1 cellular context compared by ENCODE assay signal in the genomic region with DNA sequence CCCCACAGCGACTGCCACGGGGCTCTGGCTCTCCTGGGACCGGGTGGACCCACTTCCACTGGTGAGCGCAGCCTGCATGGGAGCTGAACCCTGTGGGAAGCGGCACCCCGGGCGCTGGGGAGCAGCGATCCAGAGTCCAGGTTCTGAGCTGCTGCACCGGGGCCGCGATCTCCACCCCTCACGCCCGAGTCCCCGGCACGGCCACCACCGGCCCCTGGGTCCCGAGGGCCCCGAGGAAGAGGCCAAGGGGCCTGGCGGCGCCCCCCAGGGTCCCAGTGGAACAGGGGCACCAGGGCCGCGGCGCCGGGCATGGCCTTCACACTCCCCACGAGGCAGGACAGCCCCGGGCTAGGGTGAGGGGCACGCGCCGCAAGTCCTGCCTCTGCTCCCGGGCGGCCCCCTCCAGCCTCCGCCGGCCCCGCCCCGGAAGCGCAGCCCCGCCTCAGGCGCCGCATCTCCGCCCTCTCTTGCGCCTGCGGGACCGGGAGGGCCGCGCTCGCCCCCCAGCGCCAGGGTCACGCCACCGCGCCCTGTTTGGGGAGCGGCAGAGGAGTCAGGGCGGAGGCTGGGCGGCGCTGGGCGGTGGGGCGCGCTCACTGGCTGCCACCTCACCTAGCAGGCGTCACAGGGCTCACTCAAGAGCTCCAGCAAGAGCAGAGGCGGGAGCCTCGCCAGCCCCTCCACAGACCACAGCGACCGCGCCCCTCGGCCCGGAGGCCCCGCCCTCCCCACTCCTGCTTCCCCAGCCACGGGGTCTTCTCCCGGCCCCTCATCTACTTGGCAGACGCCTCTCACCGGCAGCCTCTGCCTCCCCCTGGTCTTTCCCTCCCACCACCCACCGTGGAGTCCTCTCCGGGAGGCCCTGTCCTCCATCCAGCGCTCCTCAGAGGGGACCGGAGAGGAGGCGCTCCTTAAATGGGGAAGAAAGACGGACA.
TF ChIP-seq lines count a peak whose summit lies in the region.

No MANE protein-coding gene starts in this region.

TF ChIP-seq in K562, 482 proteins besides CTCF, POLR2A, EP300 and RAD21 (continued from another document and continues in another):
- TF ChIP-seq CBX3 (IDR thresholded peaks at IDR 0.05; ENCODE audit: borderline replicate concordance in 1 of 2, low read length in 2 of 2) (no peak), CHD2 (IDR thresholded peaks at IDR 0.05; ENCODE audit: low read depth, low read length) (no peak), YY1 (IDR thresholded peaks at IDR 0.05; ENCODE audit: borderline replicate concordance in 1 of 3, control insufficient read depth in 1 of 3, extremely low read depth in 1 of 3, insufficient read depth in 3 of 3, insufficient read length in 1 of 3, insufficient replicate concordance in 2 of 3, low read depth in 1 of 3, low read length in 2 of 3) (peak in 1 of 3 experiments; percentile 24), KDM5B (IDR thresholded peaks at IDR 0.05; ENCODE audit: insufficient replicate concordance, low read depth, low read length) (peak; percentile 46), SMARCC2 (IDR thresholded peaks at IDR 0.05; ENCODE audit: low read depth) (no peak), NRF1 (conservative IDR thresholded peaks at IDR 0.05 in 1 of 2, IDR thresholded peaks at IDR 0.05 in 1 of 2) (peak; percentile 85 to 87), RREB1 (CRISPR knock-in tag; IDR thresholded peaks at IDR 0.05) (no peak), CBFA2T2 (conservative IDR thresholded peaks at IDR 0.05) (no peak), ZNF124 (CRISPR knock-in tag; IDR thresholded peaks at IDR 0.05) (no peak), IRF2 (CRISPR knock-in tag; IDR thresholded peaks at IDR 0.05) (no peak), ZBTB1 (CRISPR knock-in tag; IDR thresholded peaks at IDR 0.05; ENCODE audit: borderline replicate concordance, low read depth) (no peak), ETV5 (CRISPR knock-in tag; IDR thresholded peaks at IDR 0.05; ENCODE audit: low read depth) (peak; percentile 44; the same call in 1 of the 2 replicates), FOSL1 (tag; conservative IDR thresholded peaks at IDR 0.05) (no peak), HMGXB4 (CRISPR knock-in tag; IDR thresholded peaks at IDR 0.05) (no peak), TAF9B (IDR thresholded peaks at IDR 0.05; ENCODE audit: partially characterized antibody) (no peak), ZNF778 (CRISPR knock-in tag; IDR thresholded peaks at IDR 0.05) (no peak), PHF20 (IDR thresholded peaks at IDR 0.05; ENCODE audit: partially characterized antibody) (no peak), L3MBTL2 (IDR thresholded peaks at IDR 0.05) (peak; percentile 19; the same call in 1 of the 2 replicates), ZFPM2 (CRISPR knock-in tag; IDR thresholded peaks at IDR 0.05) (no peak), RBM17 (IDR thresholded peaks at IDR 0.05; ENCODE audit: borderline replicate concordance, low read depth, low read length) (no peak), ZBTB33 (CRISPR knock-in tag; IDR thresholded peaks at IDR 0.05) (0 out of 2 replicates have a peak, but pooled peaks have one; percentile 43)
- TF ChIP-seq, protein P1, sequence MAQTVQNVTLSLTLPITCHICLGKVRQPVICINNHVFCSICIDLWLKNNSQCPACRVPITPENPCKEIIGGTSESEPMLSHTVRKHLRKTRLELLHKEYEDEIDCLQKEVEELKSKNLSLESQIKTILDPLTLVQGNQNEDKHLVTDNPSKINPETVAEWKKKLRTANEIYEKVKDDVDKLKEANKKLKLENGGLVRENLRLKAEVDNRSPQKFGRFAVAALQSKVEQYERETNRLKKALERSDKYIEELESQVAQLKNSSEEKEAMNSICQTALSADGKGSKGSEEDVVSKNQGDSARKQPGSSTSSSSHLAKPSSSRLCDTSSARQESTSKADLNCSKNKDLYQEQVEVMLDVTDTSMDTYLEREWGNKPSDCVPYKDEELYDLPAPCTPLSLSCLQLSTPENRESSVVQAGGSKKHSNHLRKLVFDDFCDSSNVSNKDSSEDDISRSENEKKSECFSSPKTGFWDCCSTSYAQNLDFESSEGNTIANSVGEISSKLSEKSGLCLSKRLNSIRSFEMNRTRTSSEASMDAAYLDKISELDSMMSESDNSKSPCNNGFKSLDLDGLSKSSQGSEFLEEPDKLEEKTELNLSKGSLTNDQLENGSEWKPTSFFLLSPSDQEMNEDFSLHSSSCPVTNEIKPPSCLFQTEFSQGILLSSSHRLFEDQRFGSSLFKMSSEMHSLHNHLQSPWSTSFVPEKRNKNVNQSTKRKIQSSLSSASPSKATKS (CRISPR knock-in tag; IDR thresholded peaks at IDR 0.05) = no peak
- TF ChIP-seq, protein P2, sequence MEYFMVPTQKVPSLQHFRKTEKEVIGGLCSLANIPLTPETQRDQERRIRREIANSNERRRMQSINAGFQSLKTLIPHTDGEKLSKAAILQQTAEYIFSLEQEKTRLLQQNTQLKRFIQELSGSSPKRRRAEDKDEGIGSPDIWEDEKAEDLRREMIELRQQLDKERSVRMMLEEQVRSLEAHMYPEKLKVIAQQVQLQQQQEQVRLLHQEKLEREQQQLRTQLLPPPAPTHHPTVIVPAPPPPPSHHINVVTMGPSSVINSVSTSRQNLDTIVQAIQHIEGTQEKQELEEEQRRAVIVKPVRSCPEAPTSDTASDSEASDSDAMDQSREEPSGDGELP (CRISPR knock-in tag; IDR thresholded peaks at IDR 0.05; ENCODE audit: borderline replicate concordance) = peak; percentile 52; the same call in 1 of the 2 replicates
- TF ChIP-seq, protein P3, sequence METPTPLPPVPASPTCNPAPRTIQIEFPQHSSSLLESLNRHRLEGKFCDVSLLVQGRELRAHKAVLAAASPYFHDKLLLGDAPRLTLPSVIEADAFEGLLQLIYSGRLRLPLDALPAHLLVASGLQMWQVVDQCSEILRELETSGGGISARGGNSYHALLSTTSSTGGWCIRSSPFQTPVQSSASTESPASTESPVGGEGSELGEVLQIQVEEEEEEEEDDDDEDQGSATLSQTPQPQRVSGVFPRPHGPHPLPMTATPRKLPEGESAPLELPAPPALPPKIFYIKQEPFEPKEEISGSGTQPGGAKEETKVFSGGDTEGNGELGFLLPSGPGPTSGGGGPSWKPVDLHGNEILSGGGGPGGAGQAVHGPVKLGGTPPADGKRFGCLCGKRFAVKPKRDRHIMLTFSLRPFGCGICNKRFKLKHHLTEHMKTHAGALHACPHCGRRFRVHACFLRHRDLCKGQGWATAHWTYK (CRISPR knock-in tag; IDR thresholded peaks at IDR 0.05) = no peak
- TF ChIP-seq, protein P4, sequence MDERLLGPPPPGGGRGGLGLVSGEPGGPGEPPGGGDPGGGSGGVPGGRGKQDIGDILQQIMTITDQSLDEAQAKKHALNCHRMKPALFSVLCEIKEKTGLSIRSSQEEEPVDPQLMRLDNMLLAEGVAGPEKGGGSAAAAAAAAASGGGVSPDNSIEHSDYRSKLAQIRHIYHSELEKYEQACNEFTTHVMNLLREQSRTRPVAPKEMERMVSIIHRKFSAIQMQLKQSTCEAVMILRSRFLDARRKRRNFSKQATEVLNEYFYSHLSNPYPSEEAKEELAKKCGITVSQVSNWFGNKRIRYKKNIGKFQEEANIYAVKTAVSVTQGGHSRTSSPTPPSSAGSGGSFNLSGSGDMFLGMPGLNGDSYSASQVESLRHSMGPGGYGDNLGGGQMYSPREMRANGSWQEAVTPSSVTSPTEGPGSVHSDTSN (CRISPR knock-in tag; IDR thresholded peaks at IDR 0.05; ENCODE audit: low read depth) = no peak
- TF ChIP-seq, protein P4 (tag; conservative IDR thresholded peaks at IDR 0.05; ENCODE audit: low read depth) = no peak
- TF ChIP-seq, protein P5, sequence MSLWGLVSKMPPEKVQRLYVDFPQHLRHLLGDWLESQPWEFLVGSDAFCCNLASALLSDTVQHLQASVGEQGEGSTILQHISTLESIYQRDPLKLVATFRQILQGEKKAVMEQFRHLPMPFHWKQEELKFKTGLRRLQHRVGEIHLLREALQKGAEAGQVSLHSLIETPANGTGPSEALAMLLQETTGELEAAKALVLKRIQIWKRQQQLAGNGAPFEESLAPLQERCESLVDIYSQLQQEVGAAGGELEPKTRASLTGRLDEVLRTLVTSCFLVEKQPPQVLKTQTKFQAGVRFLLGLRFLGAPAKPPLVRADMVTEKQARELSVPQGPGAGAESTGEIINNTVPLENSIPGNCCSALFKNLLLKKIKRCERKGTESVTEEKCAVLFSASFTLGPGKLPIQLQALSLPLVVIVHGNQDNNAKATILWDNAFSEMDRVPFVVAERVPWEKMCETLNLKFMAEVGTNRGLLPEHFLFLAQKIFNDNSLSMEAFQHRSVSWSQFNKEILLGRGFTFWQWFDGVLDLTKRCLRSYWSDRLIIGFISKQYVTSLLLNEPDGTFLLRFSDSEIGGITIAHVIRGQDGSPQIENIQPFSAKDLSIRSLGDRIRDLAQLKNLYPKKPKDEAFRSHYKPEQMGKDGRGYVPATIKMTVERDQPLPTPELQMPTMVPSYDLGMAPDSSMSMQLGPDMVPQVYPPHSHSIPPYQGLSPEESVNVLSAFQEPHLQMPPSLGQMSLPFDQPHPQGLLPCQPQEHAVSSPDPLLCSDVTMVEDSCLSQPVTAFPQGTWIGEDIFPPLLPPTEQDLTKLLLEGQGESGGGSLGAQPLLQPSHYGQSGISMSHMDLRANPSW (CRISPR knock-in tag; IDR thresholded peaks at IDR 0.05) = no peak
- TF ChIP-seq, protein P6, sequence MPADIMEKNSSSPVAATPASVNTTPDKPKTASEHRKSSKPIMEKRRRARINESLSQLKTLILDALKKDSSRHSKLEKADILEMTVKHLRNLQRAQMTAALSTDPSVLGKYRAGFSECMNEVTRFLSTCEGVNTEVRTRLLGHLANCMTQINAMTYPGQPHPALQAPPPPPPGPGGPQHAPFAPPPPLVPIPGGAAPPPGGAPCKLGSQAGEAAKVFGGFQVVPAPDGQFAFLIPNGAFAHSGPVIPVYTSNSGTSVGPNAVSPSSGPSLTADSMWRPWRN (IDR thresholded peaks at IDR 0.05; ENCODE audit: low read depth) = no peak
